ENCODE assay signal across 20 cellular contexts in genomic region chr2:16466821-16467151, GRCh38.
"Had no signal": no experiment of that assay in that cellular context is flagged by ENCODE, and none has a peak within 500 bp of the region (broad histone marks: within the 10 kb centered on the region; RNA-seq: fewer than 3 reads in every experiment).

No MANE protein-coding gene starts in this region.

- ATAC-seq: gastrocnemius medialis, heart right ventricle, left cardiac atrium, left lung, left ventricle myocardium superior, lower lobe of right lung, mucosa of descending colon had no signal

- H3K36me3 Mint-ChIP-seq: mesothelial cell of epicardium had no signal

- H3K27me3 ChIP-seq: esophagus squamous epithelium, gastrocnemius medialis, left lung had no signal

- H3K27ac Mint-ChIP-seq: mesothelial cell of epicardium had no signal

- H3K36me3 ChIP-seq: esophagus squamous epithelium, gastrocnemius medialis, heart right ventricle, left lung, lower lobe of right lung had no signal

- H3K4me3 ChIP-seq: coronary artery, dorsolateral prefrontal cortex, esophagus squamous epithelium, gastrocnemius medialis, heart right ventricle, left lung, lower lobe of right lung, mucosa of descending colon had no signal

- DNase-seq: dermis blood vessel endothelial cell; dorsolateral prefrontal cortex; effector CD4-positive, alpha-beta T cell; effector memory CD4-positive, alpha-beta T cell; esophagus squamous epithelium; foreskin fibroblast; foreskin melanocyte; gastrocnemius medialis; glutamatergic neuron; head of caudate nucleus; heart right ventricle; hippocampal formation; left cardiac atrium; left lung; left ventricle myocardium superior; lower lobe of right lung; mesenchymal stem cell; mucosa of descending colon had no signal

- H3K9me3 Mint-ChIP-seq: mesothelial cell of epicardium had no signal

- H3K9me3 ChIP-seq: esophagus squamous epithelium, gastrocnemius medialis, heart right ventricle, left lung, lower lobe of right lung, mucosa of descending colon had no signal

- H3K27ac ChIP-seq: coronary artery, dorsolateral prefrontal cortex, esophagus squamous epithelium, gastrocnemius medialis, heart right ventricle, left lung, lower lobe of right lung had no signal

- H3K4me3 Mint-ChIP-seq: mesothelial cell of epicardium had no signal

- H3K4me1 ChIP-seq: esophagus squamous epithelium, gastrocnemius medialis, heart right ventricle, left lung, lower lobe of right lung had no signal
